In genomic region chr1:93692983-93693591, GRCh38 we compare ENCODE assay signal across 8 cellular contexts. TPM values are rescaled to one million over a fixed set of nuclear protein-coding genes. Genes with fewer than 3 reads are reported as not detected.
A peak's percentile ranks its signal among the peaks of the same experiment; 100 is the strongest.
DNase-seq lines count a peak whose midpoint lies in the region; ATAC-seq and TF ChIP-seq lines count a peak whose summit lies in the region.

No MANE protein-coding gene starts in this region.

- H3K9ac ChIP-seq in mesenchymal stem cell (ENCODE audit: low read length) = peak overlapping the region; percentile 84
- H3K9ac ChIP-seq in neural progenitor cell = no peak overlapping the region

- H2AFZ ChIP-seq in mesenchymal stem cell (ENCODE audit: low read depth, low read length) = no peak overlapping the region
- no peak overlapping the region for H2AFZ ChIP-seq in neural progenitor cell (replicated peaks)

- H3K27ac Mint-ChIP-seq in neural progenitor cell = no peak overlapping the region

- H3K4me3 Mint-ChIP-seq in neural progenitor cell = no peak overlapping the region

- no peak for TF ChIP-seq CTCF in DOHH2 (IDR thresholded peaks at IDR 0.05; ENCODE audit: low read depth, low read length, poor library complexity, severe bottlenecking)
- TF ChIP-seq CTCF in neural progenitor cell (IDR thresholded peaks at IDR 0.05) = no peak

- H3K4me3 ChIP-seq in DOHH2 (ENCODE audit: low read length) (peak overlapping the region; percentile 34), mesenchymal stem cell (ENCODE audit: insufficient read depth in 1 of 2, low read depth in 1 of 2, low read length in 2 of 2) (peak overlapping the region in 1 of 2 experiments; percentile 3), neural progenitor cell (no peak overlapping the region)

- no peaks in the 10 kb centered on the region for H3K9me3 ChIP-seq in DOHH2 (ENCODE audit: control insufficient read depth, insufficient read depth, low read length)
- no peaks in the 10 kb centered on the region for H3K9me3 ChIP-seq in mesenchymal stem cell (ENCODE audit: control insufficient read depth, low read length)
- no peaks in the 10 kb centered on the region for H3K9me3 ChIP-seq in neural progenitor cell (ENCODE audit: low read depth)

- H3K4ac ChIP-seq in mesenchymal stem cell (ENCODE audit: low read depth in 1 of 2, low read length in 2 of 2) = peak overlapping the region; percentile 7 to 21

- no peaks in the 10 kb centered on the region for H3K9me2 ChIP-seq in DOHH2 (replicated peaks; ENCODE audit: control insufficient read depth, low read length)

- no peaks in the 10 kb centered on the region for H3K9me3 Mint-ChIP-seq in neural progenitor cell

- H2BK15ac ChIP-seq in mesenchymal stem cell (ENCODE audit: low read depth, poor library complexity, severe bottlenecking) = peak overlapping the region; percentile 44

- no peak overlapping the region for H3K23ac ChIP-seq in mesenchymal stem cell (ENCODE audit: low read length in 2 of 2)

- H2AK5ac ChIP-seq in mesenchymal stem cell (ENCODE audit: low read length, severe bottlenecking) = peak overlapping the region; percentile 98

- H3K4me1 ChIP-seq in DOHH2 (ENCODE audit: control insufficient read depth, low read length) = peaks cover 86% of the 10 kb centered on the region
- peaks cover 26% of the 10 kb centered on the region for H3K4me1 ChIP-seq in mesenchymal stem cell (ENCODE audit: control insufficient read depth, insufficient read depth, low read depth, low read length)
- H3K4me1 ChIP-seq in neural progenitor cell = peaks cover 11% of the 10 kb centered on the region

- peak overlapping the region; percentile 25 for H4K91ac ChIP-seq in mesenchymal stem cell (ENCODE audit: low read length)

- H2BK5ac ChIP-seq in mesenchymal stem cell (ENCODE audit: low read depth, low read length, poor library complexity, severe bottlenecking) = no peak overlapping the region

- H3K27me3 Mint-ChIP-seq in neural progenitor cell (ENCODE audit: insufficient read depth, low read depth) = peaks cover 7% of the 10 kb centered on the region

- peak overlapping the region; percentile 76 for H3K4me2 ChIP-seq in DOHH2 (ENCODE audit: low read length)
- no peak overlapping the region for H3K4me2 ChIP-seq in mesenchymal stem cell (ENCODE audit: low read length, poor library complexity, severe bottlenecking)
- H3K4me2 ChIP-seq in neural progenitor cell = no peak overlapping the region

- peak overlapping the region; percentile 87 for H3K27ac ChIP-seq in DOHH2 (ENCODE audit: low read depth, low read length)
- peak overlapping the region; percentile 82 for H3K27ac ChIP-seq in mesenchymal stem cell (ENCODE audit: low read length, poor library complexity, severe bottlenecking)
- H3K27ac ChIP-seq in neural progenitor cell = no peak overlapping the region

- WGBS in mesenchymal stem cell = 49% methylated on average over 7 of the region's 7 CpGs

- H4K20me1 ChIP-seq in DOHH2 (ENCODE audit: control insufficient read depth, insufficient read depth, low read depth, low read length) (no peaks in the 10 kb centered on the region), neural progenitor cell (ENCODE audit: low read depth) (no peaks in the 10 kb centered on the region)

- H2BK12ac ChIP-seq in mesenchymal stem cell (ENCODE audit: low read length in 2 of 2) = no peak overlapping the region

- H3K36me3 Mint-ChIP-seq in neural progenitor cell = no peaks in the 10 kb centered on the region

- ATAC-seq in GM19468 (IDR thresholded peaks at IDR 0.05; ENCODE audit: extremely low read depth, unreplicated experiment) (peak; percentile 53), HG03469 (IDR thresholded peaks at IDR 0.05; ENCODE audit: unreplicated experiment) (peak; percentile 66)

- H3K18ac ChIP-seq in mesenchymal stem cell (ENCODE audit: low read depth in 1 of 2, low read length in 2 of 2) = peak overlapping the region in 1 of 2 experiments; percentile 59

- H3K79me2 ChIP-seq in DOHH2 (ENCODE audit: control insufficient read depth, low read length) (no peaks in the 10 kb centered on the region), neural progenitor cell (ENCODE audit: low read depth) (no peaks in the 10 kb centered on the region)

- peak overlapping the region in 1 of 2 experiments; percentile 35 for H3K14ac ChIP-seq in mesenchymal stem cell (ENCODE audit: low read length in 2 of 2)

- peaks cover 31% of the 10 kb centered on the region for H3F3A ChIP-seq in DOHH2 (ENCODE audit: control insufficient read depth, insufficient read depth)
- H3F3A ChIP-seq in neural progenitor cell (ENCODE audit: low read depth) = peaks cover 6% of the 10 kb centered on the region

- H4K8ac ChIP-seq in mesenchymal stem cell (ENCODE audit: low read length) = no peak overlapping the region

- H3K36me3 ChIP-seq in DOHH2 (ENCODE audit: control insufficient read depth, low read length) (no peaks in the 10 kb centered on the region), mesenchymal stem cell (ENCODE audit: control insufficient read depth in 1 of 2, insufficient read depth in 2 of 2, low read depth in 1 of 2, low read length in 2 of 2) (no peaks in the 10 kb centered on the region), neural progenitor cell (no peaks in the 10 kb centered on the region)

- H2BK120ac ChIP-seq in mesenchymal stem cell (ENCODE audit: low read depth, low read length) = peak overlapping the region; percentile 12

- no peaks in the 10 kb centered on the region for H3K79me1 ChIP-seq in mesenchymal stem cell (replicated peaks; ENCODE audit: low read length, poor library complexity, severe bottlenecking)

- no peaks in the 10 kb centered on the region for H3K27me3 ChIP-seq in DOHH2 (ENCODE audit: control insufficient read depth, low read length)
- H3K27me3 ChIP-seq in mesenchymal stem cell (ENCODE audit: control insufficient read depth in 1 of 2, insufficient read depth in 1 of 2, low read length in 2 of 2) = no peaks in the 10 kb centered on the region
- no peaks in the 10 kb centered on the region for H3K27me3 ChIP-seq in neural progenitor cell

- H3K4me1 Mint-ChIP-seq in neural progenitor cell = peaks cover 37% of the 10 kb centered on the region

- DNase-seq in activated naive CD4-positive, alpha-beta T cell treated with anti-CD3 and anti-CD28 coated beads, Interleukin-2, amount 50 U/mL, for 16 hours = peak; percentile 24
- peak; percentile 79 for DNase-seq in mesenchymal stem cell
- DNase-seq in NCI-H1694 treated with DMSO at 0.1 percent for 48 hours (lab: John Stamatoyannopoulos, UW) = no peak
- DNase-seq in OCI-M1 (lab: John Stamatoyannopoulos, UW) = no peak
- DNase-seq in neural progenitor cell (ENCODE audit: low spot score) = no peak

RNA-seq across cellular contexts. Expression of gene BCAR3, which starts 11.4 kb away (rescaled TPM):
- 23.6 TPM for polyA plus RNA-seq in mesenchymal stem cell (2013, experiment 1 of 2)
- polyA plus RNA-seq in mesenchymal stem cell (2013, experiment 2 of 2) = 22.7 TPM
- total RNA-seq in neural progenitor cell (ENCODE audit: low replicate concordance) = 11.7 and 12.4 TPM in 2 replicates

Comparison
In these comparisons a context has a peak if more than half of its experiments do, and no peak if none do; other contexts are left out.
1. DNase-seq: peak in activated naive CD4-positive, alpha-beta T cell treated with anti-CD3 and anti-CD28 coated beads, Interleukin-2, amount 50 U/mL, for 16 hours (single experiment) and mesenchymal stem cell (single experiment); none in NCI-H1694 treated with DMSO at 0.1 percent for 48 hours (single experiment), OCI-M1 (single experiment) and neural progenitor cell (single experiment).